In the genomic region with DNA sequence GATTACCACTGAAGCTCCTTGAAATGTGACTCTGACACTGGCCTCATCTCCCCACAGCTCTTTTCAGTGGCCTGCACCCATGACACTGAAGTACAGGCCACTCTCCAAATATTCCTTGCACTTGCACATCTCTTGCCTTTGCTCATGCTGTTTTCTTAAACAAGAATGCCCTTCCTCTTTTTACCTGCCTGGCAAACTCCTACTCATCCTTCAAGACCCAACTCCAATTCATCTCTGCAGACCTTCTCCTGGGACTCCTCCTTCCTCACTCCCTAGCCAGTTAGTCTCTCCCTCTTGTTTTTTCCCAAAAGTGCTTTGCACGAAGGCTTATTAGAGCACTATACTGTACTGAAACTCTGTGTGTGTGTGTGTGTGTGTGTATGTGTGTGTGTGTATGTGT, we compare ENCODE assay signal across 23 cellular contexts. TPM values are rescaled to one million over a fixed set of nuclear protein-coding genes. Genes with fewer than 3 reads are reported as not detected.
A peak's percentile ranks its signal among the peaks of the same experiment; 100 is the strongest.
DNase-seq lines count a peak whose midpoint lies in the region; ATAC-seq and TF ChIP-seq lines count a peak whose summit lies in the region.
"Had no signal": no experiment of that assay in that cellular context is flagged by ENCODE, and none has a peak within 500 bp of the region (broad histone marks: within the 10 kb centered on the region; RNA-seq: fewer than 3 reads in every experiment).

No MANE protein-coding gene starts in this region.

- intact Hi-C loops in Caco-2 (cut with micrococcal nuclease; ENCODE audit: unreplicated experiment) = loop anchor here (1.0 to 2.0 kb wide), 3 partner anchors 11 to 29 kb away; a partner anchor contains a TSS

- ATAC-seq in GM21360 (IDR thresholded peaks at IDR 0.05; ENCODE audit: unreplicated experiment) = no peak
- ATAC-seq: CD8-positive, alpha-beta T cell had no signal

- no peaks in the 10 kb centered on the region for H3K9me3 ChIP-seq in Caco-2
- H3K9me3 ChIP-seq in neutrophil = no peaks in the 10 kb centered on the region
- H3K9me3 ChIP-seq: A549, MG63 had no signal

- no TSS peak for BruUV-seq in Caco-2 (replicated peaks; lab: Mats Ljungman, UMichigan)

- H3K27me3 ChIP-seq in Caco-2 (replicated peaks; ENCODE audit: control insufficient read depth, insufficient read depth, low read length) (no peaks in the 10 kb centered on the region), neutrophil (no peaks in the 10 kb centered on the region)
- H3K27me3 ChIP-seq: MG63 had no signal

- H3K27me3 Mint-ChIP-seq in Caco-2 (ENCODE audit: insufficient read depth, unreplicated experiment) (no peaks in the 10 kb centered on the region), endothelial cell (ENCODE audit: unreplicated experiment) (peaks cover 17% of the 10 kb centered on the region)

- POLR2A ChIA-PET in Caco-2 (lab: Charles Lee) = interaction anchor here (0.8 kb wide), 1 partner anchor 29 kb away, joined by 5 read pairs; a partner anchor contains a TSS

- H3K4me3 Mint-ChIP-seq in Caco-2 (ENCODE audit: unreplicated experiment) (peak overlapping the region; percentile 50), endothelial cell (ENCODE audit: unreplicated experiment) (peak overlapping the region; percentile 0)
- H3K4me3 Mint-ChIP-seq: CD8-positive, alpha-beta T cell; HFFc6 had no signal

- H3K9me3 Mint-ChIP-seq in Caco-2 (ENCODE audit: unreplicated experiment) (peaks cover 10% of the 10 kb centered on the region), endothelial cell (ENCODE audit: unreplicated experiment) (no peaks in the 10 kb centered on the region)
- H3K9me3 Mint-ChIP-seq: CD8-positive, alpha-beta T cell; HFFc6 had no signal

- DNase-seq in Caco-2 (no peak), KBM-7 (peak; percentile 43), endothelial cell (ENCODE audit: low spot score) (no peak), NCI-H510A treated with DMSO at 0.1 percent for 48 hours (lab: John Stamatoyannopoulos, UW) (no peak)
- no peak for DNase-seq in activated naive CD4-positive, alpha-beta T cell treated with anti-CD3 and anti-CD28 coated beads, Interleukin-2, amount 50 U/mL, for 16 hours
- DNase-seq: C1 segment of cervical spinal cord; CD8-positive, alpha-beta T cell; DMS79 treated with DMSO at 0.1 percent for 48 hours; H7; HFFc6; MG63; NCI-H1105; NCI-H1930; NCI-H2107; NCI-H446; NCI-H526 treated with DMSO at 0.1 percent for 48 hours; SHP77; T-helper 2 cell had no signal

- H3K27ac Mint-ChIP-seq in Caco-2 (ENCODE audit: unreplicated experiment) = peak overlapping the region; percentile 91
- no peak overlapping the region for H3K27ac Mint-ChIP-seq in endothelial cell (ENCODE audit: unreplicated experiment)
- H3K27ac Mint-ChIP-seq: CD8-positive, alpha-beta T cell; HFFc6 had no signal

- in situ Hi-C loops in KBM-7 (cut with MboI; ENCODE audit: low pct_unique_long_range_greater_than_20kb, low sequenced_read_pairs) = no loop called here

- H3K27ac ChIP-seq in neutrophil = peak overlapping the region; percentile 97
- H3K27ac ChIP-seq: A549, RWPE1 had no signal

- H3K4me3 ChIP-seq in Caco-2 (ENCODE audit: low read depth, low read length) (no peak overlapping the region), neutrophil (ENCODE audit: low read depth in 1 of 2, low read length in 1 of 2) (peak overlapping the region in 1 of 2 experiments; percentile 8)
- H3K4me3 ChIP-seq: A549, MG63 had no signal

- peaks cover 14% of the 10 kb centered on the region for H3K36me3 Mint-ChIP-seq in Caco-2 (ENCODE audit: insufficient read depth, unreplicated experiment)
- H3K36me3 Mint-ChIP-seq in endothelial cell (ENCODE audit: low read depth, unreplicated experiment) = peaks cover 27% of the 10 kb centered on the region
- H3K36me3 Mint-ChIP-seq: CD8-positive, alpha-beta T cell had no signal

- TF ChIP-seq CTCF in Caco-2 (IDR thresholded peaks at IDR 0.05; ENCODE audit: insufficient read depth in 1 of 2, low read depth in 1 of 2, low read length in 1 of 2, severe bottlenecking in 1 of 2, unreplicated experiment in 1 of 2) (no peak), endothelial cell (IDR thresholded peaks at IDR 0.05; ENCODE audit: unreplicated experiment) (no peak), neutrophil (IDR thresholded peaks at IDR 0.05) (no peak)

- H3K36me3 ChIP-seq in Caco-2 (ENCODE audit: control insufficient read depth, insufficient read depth, low read length) (0 out of 2 replicates have a peak, but pooled peaks cover 8% of the 10 kb centered on the region), neutrophil (peaks cover 7% of the 10 kb centered on the region)
- H3K36me3 ChIP-seq: MG63 had no signal

- CTCF ChIA-PET in Caco-2 (lab: Charles Lee) = interaction anchor here (0.6 to 1.6 kb wide), 4 partner anchors 11 to 461 kb away, joined by 4 to 8 read pairs (median 4); a partner anchor contains a TSS

- H3K4me1 Mint-ChIP-seq in Caco-2 (ENCODE audit: low read depth, unreplicated experiment) (peaks cover 39% of the 10 kb centered on the region), endothelial cell (ENCODE audit: unreplicated experiment) (peaks cover 54% of the 10 kb centered on the region)

- H3K4me1 ChIP-seq in Caco-2 (peaks cover 63% of the 10 kb centered on the region), neutrophil (ENCODE audit: control insufficient read depth in 1 of 2, insufficient read depth in 1 of 2, low read depth in 1 of 2, low read length in 1 of 2) (peaks cover 69 to 85% of the 10 kb centered on the region in 2 experiments)

RNA-seq across cellular contexts. Expression of a gene that starts 2.6 kb away (rescaled TPM):
- total RNA-seq in Caco-2 (2022) (48.1 and 58.2 TPM in 2 replicates), endothelial cell (ENCODE audit: unreplicated experiment) (29.4 TPM)
- total RNA-seq: CD8-positive, alpha-beta T cell; HT1080 had no signal

RNA-seq across cellular contexts. Expression of a gene that starts 28.8 kb away (rescaled TPM):
- total RNA-seq in Caco-2 (2022) (10.5 and 14.4 TPM in 2 replicates), endothelial cell (ENCODE audit: unreplicated experiment) (6.5 TPM)
